ENCODE assay signal across 22 cellular contexts in genomic region chr3:108403198-108403597, GRCh38.
DNase-seq lines count a peak whose midpoint lies in the region; ATAC-seq, FAIRE-seq and TF ChIP-seq lines count a peak whose summit lies in the region.
"Had no signal": no experiment of that assay in that cellular context is flagged by ENCODE, and none has a peak within 500 bp of the region (broad histone marks: within the 10 kb centered on the region; RNA-seq: fewer than 3 reads in every experiment).

No MANE protein-coding gene starts in this region.

- peak; percentile 41 for FAIRE-seq in D721Med (lab: Jason Lieb, UNC)
- FAIRE-seq: GM18507 had no signal

- no peaks in the 10 kb centered on the region for H3K4me1 Mint-ChIP-seq in stimulated activated effector memory CD8-positive, alpha-beta T cell treated with anti-CD3 and anti-CD28 coated beads, Interleukin-12 subunit alpha, Interleukin-12 subunit beta, amount 100 ng/mL, for 72 hours

- no peak for ATAC-seq in stimulated activated effector memory CD8-positive, alpha-beta T cell treated with anti-CD3 and anti-CD28 coated beads, Interleukin-12 subunit alpha, Interleukin-12 subunit beta, amount 100 ng/mL, for 72 hours
- ATAC-seq in HG03521 (IDR thresholded peaks at IDR 0.05; ENCODE audit: unreplicated experiment) (no peak), GM21515 (IDR thresholded peaks at IDR 0.05; ENCODE audit: unreplicated experiment) (no peak)
- ATAC-seq: GM23338 had no signal

- H3K36me3 ChIP-seq in mucosa of rectum (ENCODE audit: control insufficient read depth in 2 of 2, insufficient read depth in 2 of 2, low read length in 2 of 2) = no peaks in the 10 kb centered on the region
- H3K36me3 ChIP-seq: HAP-1 had no signal

- no peaks in the 10 kb centered on the region for H3K36me3 Mint-ChIP-seq in stimulated activated effector memory CD8-positive, alpha-beta T cell treated with anti-CD3 and anti-CD28 coated beads, Interleukin-12 subunit alpha, Interleukin-12 subunit beta, amount 100 ng/mL, for 72 hours
- H3K36me3 Mint-ChIP-seq: CD14-positive monocyte had no signal

- no peak for TF ChIP-seq CTCF in D721Med (IDR thresholded peaks at IDR 0.05; ENCODE audit: insufficient read depth, missing control alignments)
- TF ChIP-seq CTCF in VCaP (conservative IDR thresholded peaks at IDR 0.05) = no peak

- no peaks in the 10 kb centered on the region for H3K9me3 ChIP-seq in mucosa of rectum (ENCODE audit: control insufficient read depth in 2 of 2, low read length in 2 of 2)
- H3K9me3 ChIP-seq: HAP-1 had no signal

- no peak overlapping the region for H3K4me3 ChIP-seq in mucosa of rectum (ENCODE audit: low read length in 2 of 2)
- H3K4me3 ChIP-seq: GM23338, HAP-1 had no signal

- H3K27ac Mint-ChIP-seq in stimulated activated effector memory CD8-positive, alpha-beta T cell treated with anti-CD3 and anti-CD28 coated beads, Interleukin-12 subunit alpha, Interleukin-12 subunit beta, amount 100 ng/mL, for 72 hours = peak overlapping the region; percentile 26
- H3K27ac Mint-ChIP-seq: B cell, GM23338, HFFc6 had no signal

- H3K4me3 Mint-ChIP-seq in stimulated activated effector memory CD8-positive, alpha-beta T cell treated with anti-CD3 and anti-CD28 coated beads, Interleukin-12 subunit alpha, Interleukin-12 subunit beta, amount 100 ng/mL, for 72 hours = no peak overlapping the region
- H3K4me3 Mint-ChIP-seq: B cell, CD14-positive monocyte, GM23338, HFFc6 had no signal

- H3K9me3 Mint-ChIP-seq in stimulated activated effector memory CD8-positive, alpha-beta T cell treated with anti-CD3 and anti-CD28 coated beads, Interleukin-12 subunit alpha, Interleukin-12 subunit beta, amount 100 ng/mL, for 72 hours = no peaks in the 10 kb centered on the region
- H3K9me3 Mint-ChIP-seq: GM23338, HFFc6 had no signal

- DNase-seq in D721Med (ENCODE audit: insufficient read length, low spot score) (no peak), T-helper 2 cell (no peak)
- no peak for DNase-seq in stimulated activated effector memory CD8-positive, alpha-beta T cell treated with anti-CD3 and anti-CD28 coated beads, Interleukin-12 subunit alpha, Interleukin-12 subunit beta, amount 100 ng/mL, for 72 hours (ENCODE audit: low spot score in 2 of 2)
- DNase-seq: Calu3, DMS53, HFFc6, KG1, MM.1S, NCI-H2029, NCI-H446, NCI-H526, RPMI8226, SHP77 had no signal

- no peak overlapping the region for H3K9ac ChIP-seq in mucosa of rectum (ENCODE audit: low read depth in 1 of 2, low read length in 2 of 2)

- peaks cover 14 to 42% of the 10 kb centered on the region in 2 donors for H3K4me1 ChIP-seq in mucosa of rectum (ENCODE audit: control insufficient read depth in 2 of 2, insufficient read depth in 2 of 2, low read length in 2 of 2)

- H3K27ac ChIP-seq in VCaP (peak overlapping the region; percentile 88), mucosa of rectum (ENCODE audit: low read depth in 2 of 2, low read length in 2 of 2) (peak overlapping the region; percentile 71 to 73)

- no peaks in the 10 kb centered on the region for H3K27me3 ChIP-seq in mucosa of rectum (ENCODE audit: control insufficient read depth in 2 of 2, insufficient read depth in 2 of 2, low read length in 2 of 2)
